In the genomic region with DNA sequence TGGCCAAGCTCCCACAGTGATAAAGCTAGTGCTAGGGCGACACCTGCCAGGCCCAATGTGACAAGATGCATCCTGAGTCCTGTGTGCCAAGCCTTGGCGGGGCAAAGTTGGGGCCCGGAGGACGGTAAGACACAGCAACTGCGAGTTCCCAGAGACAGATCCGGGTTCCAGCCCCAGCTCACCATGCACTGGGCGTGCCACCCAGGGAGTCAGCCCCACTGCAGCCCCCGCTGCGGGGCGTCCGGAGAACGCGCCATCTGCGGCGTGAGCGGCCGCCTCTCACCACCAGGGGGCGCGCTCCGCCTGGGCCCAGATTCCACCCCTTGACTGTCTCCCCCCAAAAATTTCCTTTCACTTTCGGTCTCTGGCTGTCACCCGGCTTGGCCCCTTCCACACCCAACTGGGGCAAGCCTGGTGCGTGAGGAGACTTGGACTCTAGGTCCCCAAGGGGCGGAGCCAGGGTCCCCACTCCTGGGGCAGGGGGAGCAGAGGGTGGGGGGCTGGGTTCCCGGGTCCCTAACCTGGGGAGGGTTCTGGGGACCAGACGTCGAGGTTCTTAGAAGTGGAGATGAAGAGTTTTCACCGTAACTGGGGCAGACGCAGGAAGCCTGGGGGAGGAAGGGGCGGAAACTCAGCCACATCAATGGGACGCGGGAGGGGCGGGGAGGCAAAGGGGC, we compare ENCODE assay signal across 8 cellular contexts. TPM values are rescaled to one million over a fixed set of nuclear protein-coding genes. Genes with fewer than 3 reads are reported as not detected.
DNase-seq lines count a peak whose midpoint lies in the region; ATAC-seq, FAIRE-seq and TF ChIP-seq lines count a peak whose summit lies in the region.

FLT3LG (plus strand) TSS at position 348 of the 677 bp plus-strand sequence. CDS start 425 bp downstream, outside the sequence.

- H3K27ac Mint-ChIP-seq in activated B cell treated with CpG ODN at 0.5 μM for 24 hours: peak within 1 kb of the TSS; percentile 91

- no peaks in the 10 kb centered on the region for H3K27me3 Mint-ChIP-seq in activated B cell treated with CpG ODN at 0.5 μM for 24 hours

- no peaks in the 10 kb centered on the region for H3K9me3 ChIP-seq in kidney (ENCODE audit: control insufficient read depth in 1 of 2, low read length in 2 of 2)

- H3K4me3 ChIP-seq in bronchial epithelial cell (ENCODE audit: low read depth, low read length) (peak within 1 kb of the TSS; percentile 54), kidney (ENCODE audit: low read length in 2 of 2) (peak within 1 kb of the TSS; percentile 39 to 75)

- peak within 1 kb of the TSS; percentile 92 for H3K4me3 Mint-ChIP-seq in activated B cell treated with CpG ODN at 0.5 μM for 24 hours

- H3K27me3 ChIP-seq in bronchial epithelial cell (ENCODE audit: control insufficient read depth, insufficient read depth, low read length): peaks cover 2% of the 10 kb centered on the region

- H3K9ac ChIP-seq in kidney (ENCODE audit: low read length in 2 of 2): peak within 1 kb of the TSS; percentile 60 to 86

- CTCF ChIA-PET in HEK293T (lab: Yijun Ruan, JAX): interaction anchor here (0.6 to 0.7 kb wide), 4 partner anchors 19 to 1374 kb away, joined by 3 to 5 read pairs (median 4); partner anchors contain the start of genes ALDH16A1 and PRRG2
- CTCF ChIA-PET in activated B cell treated with CpG ODN at 0.5 μM for 24 hours (lab: Charles Lee): interaction anchor here (0.7 to 1.9 kb wide), 16 partner anchors 14 to 248 kb away, joined by 3 to 20 read pairs (median 4); partner anchors contain the start of gene ALDH16A1

- DNase-seq in GM10266 (ENCODE audit: extremely low spot score) (peak; percentile 92), HEK293T (ENCODE audit: extremely low spot score) (peak; percentile 80), NCI-H1694 (lab: John Stamatoyannopoulos, UW) (peak; percentile 67), activated B cell treated with CpG ODN at 0.5 μM for 24 hours (peak; percentile 92), bronchial epithelial cell (ENCODE audit: low read depth) (no peak), kidney (peak; percentile 91)
- peak; percentile 77 to 82 for DNase-seq in stimulated activated CD4-positive, alpha-beta T cell treated with anti-CD3 and anti-CD28 coated beads, Interleukin-1b, Interleukin-23, amount 100 ng/mL, for 1 hour (ENCODE audit: low read depth in 2 of 2)

- H3K36me3 ChIP-seq in bronchial epithelial cell (ENCODE audit: control insufficient read depth, insufficient read depth, low read length) (no peaks in the 10 kb centered on the region), kidney (ENCODE audit: control insufficient read depth in 1 of 2, insufficient read depth in 2 of 2, low read length in 2 of 2) (no peaks in the 10 kb centered on the region)

- H3K4me1 ChIP-seq in kidney (ENCODE audit: control insufficient read depth in 1 of 2, insufficient read depth in 1 of 2, low read depth in 1 of 2, low read length in 2 of 2): peaks cover 0 to 9% of the 10 kb centered on the region in 2 donors

- peak; percentile 89 for TF ChIP-seq CTCF in GM10266 (IDR thresholded peaks at IDR 0.05; ENCODE audit: control insufficient read depth, insufficient read depth, low read depth, missing control alignments)
- peak; percentile 52 for TF ChIP-seq CTCF in activated B cell treated with CpG ODN at 0.5 μM for 24 hours (IDR thresholded peaks at IDR 0.05)
- peak; percentile 100 for TF ChIP-seq CTCF in bronchial epithelial cell (IDR thresholded peaks at IDR 0.05; ENCODE audit: insufficient read depth, low read length, severe bottlenecking)
- TF ChIP-seq CTCF in kidney (IDR thresholded peaks at IDR 0.05; ENCODE audit: borderline replicate concordance, extremely low read depth, insufficient read depth): peak; percentile 89

- peak within 1 kb of the TSS; percentile 76 to 88 for H3K27ac ChIP-seq in kidney (ENCODE audit: low read depth in 2 of 2, low read length in 2 of 2)

- peaks cover 6% of the 10 kb centered on the region for H3K36me3 Mint-ChIP-seq in activated B cell treated with CpG ODN at 0.5 μM for 24 hours (ENCODE audit: low read depth)

- ATAC-seq in activated B cell treated with CpG ODN at 0.5 μM for 24 hours (ENCODE audit: low read depth) (peak; percentile 45), GM21367 (IDR thresholded peaks at IDR 0.05; ENCODE audit: unreplicated experiment) (no peak)

- peaks cover 67% of the 10 kb centered on the region for H3K4me1 Mint-ChIP-seq in activated B cell treated with CpG ODN at 0.5 μM for 24 hours

- no peak for FAIRE-seq in bronchial epithelial cell (lab: Jason Lieb, UNC)
- no peak for FAIRE-seq in kidney (lab: Jason Lieb, UNC)

- intact Hi-C loops in activated B cell treated with CpG ODN at 0.5 μM for 24 hours (cut with micrococcal nuclease): loop anchor here (1.0 kb wide), 5 partner anchors 13 to 204 kb away; partner anchors contain the start of genes RPL13A and RPS11
- intact Hi-C loops in kidney (cut with DNase I): no loop called here

- POLR2A ChIA-PET in HEK293T (lab: Yijun Ruan, JAX): interaction anchor here (0.7 to 4.5 kb wide), 4 partner anchors 11 to 22 kb away, joined by 3 to 25 read pairs (median 6); partner anchors contain the start of genes ALDH16A1 and PIH1D1
- POLR2A ChIA-PET in activated B cell treated with CpG ODN at 0.5 μM for 24 hours (lab: Charles Lee): interaction anchor here (0.5 to 11.0 kb wide), 9 partner anchors 14 to 174 kb away, joined by 3 to 193 read pairs (median 5); partner anchors contain the start of genes ALDH16A1, PIH1D1, RPL13A and RPS11

- no peaks in the 10 kb centered on the region for H3K9me3 Mint-ChIP-seq in activated B cell treated with CpG ODN at 0.5 μM for 24 hours

TF ChIP-seq in HEK293T, 16 proteins besides CTCF, POLR2A, EP300 and RAD21:
- TF ChIP-seq SUZ12 (IDR thresholded peaks at IDR 0.05): no peak
- TF ChIP-seq CTBP1 (IDR thresholded peaks at IDR 0.05; ENCODE audit: borderline replicate concordance): no peak
- 0 out of 2 replicates have a peak, but pooled peaks have one; percentile 16 for TF ChIP-seq L3MBTL2 (conservative IDR thresholded peaks at IDR 0.05)

RNA-seq across cellular contexts. Expression of gene FLT3LG, which starts in this region (rescaled TPM):
- total RNA-seq in activated B cell treated with CpG ODN at 0.5 μM for 24 hours: 15.4 and 17.7 TPM in 2 replicates
- total RNA-seq in bronchial epithelial cell: not detected in 2 replicates
- 12.5 TPM for total RNA-seq in kidney
- 7.4 TPM for polyA plus RNA-seq in kidney (ENCODE audit: insufficient read depth, low read depth, low replicate concordance)

Comparison
In these comparisons a context has a peak if more than half of its experiments do, and no peak if none do; other contexts are left out.
1. RNA of gene FLT3LG (total RNA-seq): 15.4 to 17.7 TPM in activated B cell treated with CpG ODN at 0.5 μM for 24 hours and 12.5 TPM in kidney (single experiment); not detected in bronchial epithelial cell; every median in the first group is over 10 times any median in the second.
2. Peak in every context shown above with its lines, with median percentiles within 50 percentile points of each other: CTCF ChIP-seq.